9 cellular contexts compared by ENCODE assay signal in the genomic region with DNA sequence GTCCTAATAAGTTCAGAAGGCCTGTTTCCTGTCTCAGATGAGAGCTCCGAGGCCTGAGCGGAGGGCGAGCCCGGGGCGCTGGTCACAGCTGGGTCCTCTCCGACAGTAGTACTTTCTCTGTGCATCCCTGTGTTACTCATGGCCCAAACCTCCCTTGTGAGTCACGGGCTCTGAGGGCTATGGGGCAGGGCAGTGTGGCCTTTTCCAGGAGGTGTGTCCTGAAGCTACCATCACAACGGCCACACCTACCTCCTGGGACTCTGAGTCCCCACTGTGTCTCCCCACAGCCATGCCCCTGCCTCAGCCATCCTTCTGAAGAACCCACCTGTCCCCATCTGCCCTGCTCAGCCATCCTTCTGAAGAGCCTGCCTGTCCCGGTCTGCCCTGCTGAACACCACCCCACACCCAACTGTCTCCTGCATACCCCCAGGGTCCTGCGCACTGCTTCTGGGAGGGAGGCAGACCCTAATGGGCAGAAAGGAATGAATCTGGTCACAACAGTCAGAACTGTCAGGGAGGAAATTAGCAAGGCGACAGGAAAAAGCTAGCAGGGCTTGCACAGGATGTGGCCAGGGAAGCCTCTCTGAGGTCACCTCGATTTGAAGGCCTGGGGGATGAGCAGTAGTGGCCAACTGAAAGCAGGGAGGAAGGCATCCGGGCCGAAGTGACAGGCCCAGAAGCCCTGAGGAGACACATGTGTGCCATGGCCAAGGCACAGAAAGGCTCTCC.
DNase-seq lines count a peak whose midpoint lies in the region; ATAC-seq lines count a peak whose summit lies in the region.
"Had no signal": no experiment of that assay in that cellular context is flagged by ENCODE, and none has a peak within 500 bp of the region (broad histone marks: within the 10 kb centered on the region; RNA-seq: fewer than 3 reads in every experiment).

No MANE protein-coding gene starts in this region.

- no peaks in the 10 kb centered on the region for H3K9me3 Mint-ChIP-seq in activated CD4-positive, alpha-beta memory T cell treated with anti-CD3 and anti-CD28 coated beads, Interleukin-2, amount 10 ng/mL, durations not matched to agents 7 days and 5 days
- H3K9me3 Mint-ChIP-seq in naive thymus-derived CD4-positive, alpha-beta T cell = peaks cover 0 to 5% (median 0%) of the 10 kb centered on the region in 11 donors

- peaks cover 0 to 16% of the 10 kb centered on the region in 2 donors for H3K4me1 ChIP-seq in naive thymus-derived CD4-positive, alpha-beta T cell (ENCODE audit: control insufficient read depth in 2 of 2, insufficient read depth in 2 of 2, low read length in 2 of 2)

- H3K4me3 Mint-ChIP-seq in activated CD4-positive, alpha-beta memory T cell treated with anti-CD3 and anti-CD28 coated beads, Interleukin-2, amount 10 ng/mL, durations not matched to agents 7 days and 5 days = peak overlapping the region; percentile 36
- H3K4me3 Mint-ChIP-seq in naive thymus-derived CD4-positive, alpha-beta T cell = peak overlapping the region in 2 of 10 donors; percentile 45 to 82

- peaks cover 40% of the 10 kb centered on the region for H3K4me1 Mint-ChIP-seq in activated CD4-positive, alpha-beta memory T cell treated with anti-CD3 and anti-CD28 coated beads, Interleukin-2, amount 10 ng/mL, durations not matched to agents 7 days and 5 days
- H3K4me1 Mint-ChIP-seq in naive thymus-derived CD4-positive, alpha-beta T cell = peaks cover 9 to 49% (median 14%) of the 10 kb centered on the region in 7 donors

- no peaks in the 10 kb centered on the region for H3K9me3 ChIP-seq in naive thymus-derived CD4-positive, alpha-beta T cell (ENCODE audit: control insufficient read depth in 2 of 3, low read length in 3 of 3)

- peak; percentile 75 for DNase-seq in activated CD4-positive, alpha-beta memory T cell treated with anti-CD3 and anti-CD28 coated beads, Interleukin-2, amount 10 ng/mL, durations not matched to agents 7 days and 5 days
- no peak for DNase-seq in naive thymus-derived CD4-positive, alpha-beta T cell
- DNase-seq in DMS53 (lab: John Stamatoyannopoulos, UW) (no peak), NCI-H2196 treated with DMSO at 0.1 percent for 48 hours (lab: John Stamatoyannopoulos, UW; ENCODE audit: unreplicated experiment) (no peak)
- DNase-seq: left cardiac atrium had no signal

- intact Hi-C loops in naive thymus-derived CD4-positive, alpha-beta T cell (cut with micrococcal nuclease) = no loop called here

- H3K36me3 Mint-ChIP-seq in activated CD4-positive, alpha-beta memory T cell treated with anti-CD3 and anti-CD28 coated beads, Interleukin-2, amount 10 ng/mL, durations not matched to agents 7 days and 5 days (ENCODE audit: low read depth) = peaks cover 11% of the 10 kb centered on the region
- H3K36me3 Mint-ChIP-seq in naive thymus-derived CD4-positive, alpha-beta T cell = peaks cover 0 to 18% (median 5%) of the 10 kb centered on the region in 5 donors

- CTCF ChIA-PET in activated CD4-positive, alpha-beta memory T cell treated with anti-CD3 and anti-CD28 coated beads, Interleukin-2, amount 10 ng/mL, durations not matched to agents 7 days and 5 days (lab: Charles Lee) = no interaction called here
- CTCF ChIA-PET in naive thymus-derived CD4-positive, alpha-beta T cell (lab: Charles Lee) = no interaction called here

- ATAC-seq in GM18511 (IDR thresholded peaks at IDR 0.05; ENCODE audit: unreplicated experiment) (peak; percentile 61), HG02973 (IDR thresholded peaks at IDR 0.05; ENCODE audit: unreplicated experiment) (peak; percentile 45), HG03521 (IDR thresholded peaks at IDR 0.05; ENCODE audit: unreplicated experiment) (no peak), GM21367 (IDR thresholded peaks at IDR 0.05; ENCODE audit: unreplicated experiment) (no peak)
- ATAC-seq in naive thymus-derived CD4-positive, alpha-beta T cell = peak; percentile 18

- H3K36me3 ChIP-seq in naive thymus-derived CD4-positive, alpha-beta T cell (ENCODE audit: control insufficient read depth in 2 of 3, insufficient read depth in 3 of 3, low read length in 3 of 3) = no peaks in the 10 kb centered on the region

- H3K4me3 ChIP-seq in naive thymus-derived CD4-positive, alpha-beta T cell (ENCODE audit: low read length) = no peak overlapping the region

- no peaks in the 10 kb centered on the region for H3K27me3 Mint-ChIP-seq in activated CD4-positive, alpha-beta memory T cell treated with anti-CD3 and anti-CD28 coated beads, Interleukin-2, amount 10 ng/mL, durations not matched to agents 7 days and 5 days
- no peaks in the 10 kb centered on the region for H3K27me3 Mint-ChIP-seq in naive thymus-derived CD4-positive, alpha-beta T cell

- H3K27ac Mint-ChIP-seq in activated CD4-positive, alpha-beta memory T cell treated with anti-CD3 and anti-CD28 coated beads, Interleukin-2, amount 10 ng/mL, durations not matched to agents 7 days and 5 days = peak overlapping the region; percentile 87
- peak overlapping the region in 1 of 9 donors; percentile 90 for H3K27ac Mint-ChIP-seq in naive thymus-derived CD4-positive, alpha-beta T cell

- no peak overlapping the region for H3K27ac ChIP-seq in naive thymus-derived CD4-positive, alpha-beta T cell (ENCODE audit: low read depth, low read length)

- no peaks in the 10 kb centered on the region for H3K27me3 ChIP-seq in naive thymus-derived CD4-positive, alpha-beta T cell (ENCODE audit: control insufficient read depth in 2 of 2, insufficient read depth in 2 of 2, low read length in 2 of 2)

- POLR2A ChIA-PET in activated CD4-positive, alpha-beta memory T cell treated with anti-CD3 and anti-CD28 coated beads, Interleukin-2, amount 10 ng/mL, durations not matched to agents 7 days and 5 days (lab: Charles Lee) = no interaction called here
- POLR2A ChIA-PET in naive thymus-derived CD4-positive, alpha-beta T cell (lab: Charles Lee) = no interaction called here

Comparison
In these comparisons a context has a peak if more than half of its experiments do, and no peak if none do; other contexts are left out.
1. ATAC-seq: peak in GM18511 (single experiment), HG02973 (single experiment) and naive thymus-derived CD4-positive, alpha-beta T cell (single experiment); none in HG03521 (single experiment) and GM21367 (single experiment).